Comparison of ENCODE assay signal across 8 cellular contexts in genomic region chr5:95646569-95647330, GRCh38. TPM values are rescaled to one million over a fixed set of nuclear protein-coding genes. Genes with fewer than 3 reads are reported as not detected.
A peak's percentile ranks its signal among the peaks of the same experiment; 100 is the strongest.
DNase-seq lines count a peak whose midpoint lies in the region; ATAC-seq and TF ChIP-seq lines count a peak whose summit lies in the region.

Gene RFESD (plus strand): TSS chr5:95646777. CDS start chr5:95652272, 5,495 bp downstream.

- no peaks in the 10 kb centered on the region for H3K27me3 ChIP-seq in CD4-positive, alpha-beta T cell (ENCODE audit: control insufficient read depth, insufficient read depth, low read length)
- H3K27me3 ChIP-seq in ectodermal cell (ENCODE audit: control insufficient read depth, insufficient read depth, low read length, poor library complexity, severe bottlenecking) (no peaks in the 10 kb centered on the region), lower lobe of right lung (ENCODE audit: low read depth) (no peaks in the 10 kb centered on the region)

- peaks cover 2% of the 10 kb centered on the region for H3K36me3 Mint-ChIP-seq in CD4-positive, alpha-beta T cell (ENCODE audit: low read depth)
- H3K36me3 Mint-ChIP-seq in activated CD8-positive, alpha-beta T cell treated with anti-CD3 and anti-CD28 coated beads, Interleukin-2, amount 10 ng/mL, durations not matched to agents 7 days and 5 days (ENCODE audit: low read depth) = no peaks in the 10 kb centered on the region

- no peaks in the 10 kb centered on the region for H3K9me3 ChIP-seq in CD4-positive, alpha-beta T cell (ENCODE audit: control insufficient read depth, low read length)
- no peaks in the 10 kb centered on the region for H3K9me3 ChIP-seq in ectodermal cell (ENCODE audit: control insufficient read depth, low read length)
- H3K9me3 ChIP-seq in lower lobe of right lung = no peaks in the 10 kb centered on the region

- POLR2A ChIA-PET in CD4-positive, alpha-beta T cell (lab: Charles Lee) = interaction anchor here (0.6 to 2.8 kb wide), 20 partner anchors 11 to 1016 kb away, joined by 3 to 87 read pairs (median 4); partner anchors contain the start of genes ARSK, CAST, ELL2 and GLRX
- POLR2A ChIA-PET in activated CD8-positive, alpha-beta T cell treated with anti-CD3 and anti-CD28 coated beads, Interleukin-2, amount 10 ng/mL, durations not matched to agents 7 days and 5 days (lab: Charles Lee) = interaction anchor here (0.5 to 1.5 kb wide), 6 partner anchors 15 to 1016 kb away, joined by 3 to 7 read pairs (median 3); no protein-coding TSS in a partner anchor

- CTCF ChIA-PET in CD4-positive, alpha-beta T cell (lab: Charles Lee) = interaction anchor here (0.8 to 2.1 kb wide), 11 partner anchors 15 to 1222 kb away, joined by 3 to 13 read pairs (median 4); partner anchors contain the start of genes ARSK, GLRX, GPR150 and SKIC3
- CTCF ChIA-PET in activated CD8-positive, alpha-beta T cell treated with anti-CD3 and anti-CD28 coated beads, Interleukin-2, amount 10 ng/mL, durations not matched to agents 7 days and 5 days (lab: Charles Lee) = interaction anchor here (0.7 to 6.7 kb wide), 21 partner anchors 9 to 223 kb away, joined by 3 to 67 read pairs (median 5); no protein-coding TSS in a partner anchor

- ATAC-seq in CD4-positive, alpha-beta T cell (ENCODE audit: poor library complexity) = peak; percentile 92
- ATAC-seq in GM19397 (IDR thresholded peaks at IDR 0.05; ENCODE audit: unreplicated experiment) = peak; percentile 99
- ATAC-seq in HG03565 (IDR thresholded peaks at IDR 0.05; ENCODE audit: unreplicated experiment) = peak; percentile 94
- peak; percentile 97 for ATAC-seq in activated CD8-positive, alpha-beta T cell treated with anti-CD3 and anti-CD28 coated beads, Interleukin-2, amount 10 ng/mL, durations not matched to agents 7 days and 5 days
- ATAC-seq in lower lobe of right lung = peak; percentile 98 to 99

- no peaks in the 10 kb centered on the region for H3K4me1 ChIP-seq in ectodermal cell (ENCODE audit: control insufficient read depth, insufficient read depth, low read length)
- peaks cover 20% of the 10 kb centered on the region for H3K4me1 ChIP-seq in lower lobe of right lung

- H3K4me3 ChIP-seq in ectodermal cell (ENCODE audit: insufficient read depth, low read depth, low read length) = peak within 1 kb of the TSS; percentile 38
- H3K4me3 ChIP-seq in lower lobe of right lung = peak within 1 kb of the TSS; percentile 55

- peak within 1 kb of the TSS; percentile 88 for H3K4me3 Mint-ChIP-seq in CD4-positive, alpha-beta T cell
- peak within 1 kb of the TSS; percentile 78 for H3K4me3 Mint-ChIP-seq in activated CD8-positive, alpha-beta T cell treated with anti-CD3 and anti-CD28 coated beads, Interleukin-2, amount 10 ng/mL, durations not matched to agents 7 days and 5 days

- peak within 1 kb of the TSS; percentile 68 for H3K27ac Mint-ChIP-seq in CD4-positive, alpha-beta T cell
- H3K27ac Mint-ChIP-seq in activated CD8-positive, alpha-beta T cell treated with anti-CD3 and anti-CD28 coated beads, Interleukin-2, amount 10 ng/mL, durations not matched to agents 7 days and 5 days = peak within 1 kb of the TSS; percentile 88

- H3K27ac ChIP-seq in CD4-positive, alpha-beta T cell (ENCODE audit: low read depth, low read length) = peak within 1 kb of the TSS; percentile 71
- peak within 1 kb of the TSS; percentile 52 for H3K27ac ChIP-seq in ectodermal cell (ENCODE audit: insufficient read depth, low read depth, low read length, poor library complexity, severe bottlenecking)
- H3K27ac ChIP-seq in lower lobe of right lung = peak within 1 kb of the TSS; percentile 94

- 15 to 17% methylated on average over 57 of the region's 57 CpGs for WGBS in ectodermal cell, 2 experiments

- H3K4me1 Mint-ChIP-seq in CD4-positive, alpha-beta T cell (ENCODE audit: low read depth) = peaks cover 51% of the 10 kb centered on the region
- H3K4me1 Mint-ChIP-seq in activated CD8-positive, alpha-beta T cell treated with anti-CD3 and anti-CD28 coated beads, Interleukin-2, amount 10 ng/mL, durations not matched to agents 7 days and 5 days (ENCODE audit: low read depth) = peaks cover 36% of the 10 kb centered on the region

- DNase-seq in CD4-positive, alpha-beta T cell = peak; percentile 82 to 92 (median 89)
- DNase-seq in NCI-H748 treated with DMSO at 0.1 percent for 48 hours (lab: John Stamatoyannopoulos, UW) = peak; percentile 75
- peak; percentile 97 for DNase-seq in activated CD8-positive, alpha-beta T cell treated with anti-CD3 and anti-CD28 coated beads, Interleukin-2, amount 10 ng/mL, durations not matched to agents 7 days and 5 days
- peak; percentile 100 for DNase-seq in lower lobe of right lung
- peak; percentile 72 to 89 (median 80) for DNase-seq in stimulated activated CD4-positive, alpha-beta T cell treated with anti-CD3 and anti-CD28 coated beads, TNF-alpha, amount 100 ng/mL, for 1 hour (ENCODE audit: low read depth in 3 of 3, low spot score in 1 of 3)

- no peaks in the 10 kb centered on the region for H3K27me3 Mint-ChIP-seq in CD4-positive, alpha-beta T cell
- H3K27me3 Mint-ChIP-seq in activated CD8-positive, alpha-beta T cell treated with anti-CD3 and anti-CD28 coated beads, Interleukin-2, amount 10 ng/mL, durations not matched to agents 7 days and 5 days (ENCODE audit: low read depth) = no peaks in the 10 kb centered on the region

- intact Hi-C loops in CD4-positive, alpha-beta T cell (cut with DNase I, micrococcal nuclease) = loop anchor here (5.0 kb wide), 4 partner anchors 94 to 691 kb away; partner anchors contain the start of genes ELL2 (in 1 of the 2), GLRX (in 1 of the 2) and SKIC3 (in 1 of the 2)
- intact Hi-C loops in lower lobe of right lung (cut with DNase I) = loop anchor here (10.0 kb wide), 1 partner anchor 198 kb away; no protein-coding TSS in a partner anchor

- H3K9me3 Mint-ChIP-seq in CD4-positive, alpha-beta T cell = no peaks in the 10 kb centered on the region
- H3K9me3 Mint-ChIP-seq in activated CD8-positive, alpha-beta T cell treated with anti-CD3 and anti-CD28 coated beads, Interleukin-2, amount 10 ng/mL, durations not matched to agents 7 days and 5 days (ENCODE audit: insufficient read depth) = no peaks in the 10 kb centered on the region

- TF ChIP-seq CTCF in CD4-positive, alpha-beta T cell (IDR thresholded peaks at IDR 0.05) = no peak
- TF ChIP-seq CTCF in lower lobe of right lung (IDR thresholded peaks at IDR 0.05) = peak; percentile 21

- H3K36me3 ChIP-seq in ectodermal cell (ENCODE audit: control insufficient read depth, insufficient read depth, low read length) (no peaks in the 10 kb centered on the region), lower lobe of right lung (no peaks in the 10 kb centered on the region)

RNA-seq across cellular contexts. Expression of gene RFESD, which starts in this region (rescaled TPM):
- 1 to 10 TPM; 1.3 to 1.5 TPM for total RNA-seq in CD4-positive, alpha-beta T cell
- 1 to 10 TPM; 4.9 to 5.1 TPM for total RNA-seq in activated CD8-positive, alpha-beta T cell treated with anti-CD3 and anti-CD28 coated beads, Interleukin-2, amount 10 ng/mL, durations not matched to agents 7 days and 5 days
- polyA plus RNA-seq in ectodermal cell (2013, experiment 1 of 4) = 4.2 TPM
- 2.8 TPM for polyA plus RNA-seq in ectodermal cell (2013, experiment 2 of 4)
- polyA plus RNA-seq in ectodermal cell (2013, experiment 3 of 4) = 3.0 TPM
- 2.7 TPM for polyA plus RNA-seq in ectodermal cell (2013, experiment 4 of 4)
- 1.7 TPM for total RNA-seq in lower lobe of right lung

Comparison
In these comparisons a context has a peak if more than half of its experiments do, and no peak if none do; other contexts are left out.
1. Peak in every context shown above with its lines: DNase-seq, ATAC-seq, H3K4me3 ChIP-seq and H3K27ac ChIP-seq.